Comparison of ENCODE assay signal across 18 cellular contexts in the genomic region with DNA sequence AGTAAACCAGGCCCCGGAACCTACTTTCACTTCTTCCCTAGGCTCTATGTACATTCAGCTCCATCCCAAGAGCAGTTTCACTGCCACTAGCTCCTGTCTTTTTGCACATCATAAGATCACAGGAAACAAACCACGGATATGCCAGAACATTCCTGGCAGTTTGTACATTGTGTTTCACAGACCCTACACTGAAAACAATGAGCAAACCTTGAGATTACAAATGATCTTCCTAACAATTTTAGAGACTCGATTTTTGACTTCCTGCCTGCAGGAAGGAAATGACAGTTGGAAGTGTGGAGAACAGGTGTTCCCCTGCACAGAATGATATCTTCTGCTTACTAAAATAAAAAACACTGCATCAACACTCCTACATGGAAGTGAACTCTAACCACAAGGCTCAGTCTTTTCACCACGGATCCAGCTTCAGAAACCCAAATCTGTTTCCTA. TPM values are rescaled to one million over a fixed set of nuclear protein-coding genes. Genes with fewer than 3 reads are reported as not detected.
DNase-seq lines count a peak whose midpoint lies in the region; ATAC-seq and TF ChIP-seq lines count a peak whose summit lies in the region.
"Had no signal": no experiment of that assay in that cellular context is flagged by ENCODE, and none has a peak within 500 bp of the region (broad histone marks: within the 10 kb centered on the region; RNA-seq: fewer than 3 reads in every experiment).

No MANE protein-coding gene starts in this region.

- no peaks in the 10 kb centered on the region for H4K20me1 ChIP-seq in OCI-LY7 (ENCODE audit: insufficient read depth, low read length)

- TF ChIP-seq CTCF in OCI-LY7 (conservative IDR thresholded peaks at IDR 0.05; ENCODE audit: low read length) (no peak), esophagus muscularis mucosa (IDR thresholded peaks at IDR 0.05) (no peak)

- DNase-seq in GF-D8 (lab: John Stamatoyannopoulos, UW), result peak; percentile 64
- peak; percentile 25 for DNase-seq in OCI-LY7 (ENCODE audit: low spot score)
- peak; percentile 72 for DNase-seq in esophagus muscularis mucosa (ENCODE audit: extremely low spot score)
- DNase-seq in sciatic nerve (ENCODE audit: low spot score), result no peak
- DNase-seq in activated CD8-positive, alpha-beta memory T cell treated with anti-CD3 and anti-CD28 coated beads, Interleukin-2, amount 50 U/mL, for 4 hours, result no peak
- no peak for DNase-seq in HUDEP-2 (lab: John Stamatoyannopoulos, UW; ENCODE audit: unreplicated experiment in 76 of 76)
- no peak for DNase-seq in NCI-H2029 (lab: John Stamatoyannopoulos, UW)
- DNase-seq: activated T-cell treated with anti-CD3 and anti-CD28 coated beads, Interleukin-2, amount 50 U/mL, for 1 hour; amniotic stem cell; EL; NCI-H1417; NCI-H446; ovary; stimulated activated CD4-positive, alpha-beta T cell treated with anti-CD3 and anti-CD28 coated beads, Interleukin-1b, Interleukin-23, amount 100 ng/mL, for 48 hours; stimulated activated CD8-positive, alpha-beta memory T cell treated with anti-CD3 and anti-CD28 coated beads, Interleukin-4, amount 100 ng/mL, for 48 hours; T-helper 1 cell had no signal

- H3K4me2 ChIP-seq in OCI-LY7 (ENCODE audit: low read length), result peak overlapping the region; percentile 41

- H3K36me3 ChIP-seq in OCI-LY7 (ENCODE audit: insufficient read depth, low read length), result no peaks in the 10 kb centered on the region
- H3K36me3 ChIP-seq in esophagus muscularis mucosa, result no peaks in the 10 kb centered on the region
- H3K36me3 ChIP-seq: ovary had no signal

- H3K9me3 ChIP-seq in OCI-LY7 (ENCODE audit: low read length) (no peaks in the 10 kb centered on the region), esophagus muscularis mucosa (no peaks in the 10 kb centered on the region)
- H3K9me3 ChIP-seq: ovary had no signal

- TF ChIP-seq EP300 in esophagus muscularis mucosa (IDR thresholded peaks at IDR 0.05), result no peak

- H3K79me2 ChIP-seq in OCI-LY7 (ENCODE audit: insufficient read depth, low read depth, low read length), result no peaks in the 10 kb centered on the region

- peak overlapping the region; percentile 57 for H2AFZ ChIP-seq in OCI-LY7 (ENCODE audit: low read length)

- ATAC-seq in sciatic nerve (peak; percentile 45), HG02973 (IDR thresholded peaks at IDR 0.05; ENCODE audit: unreplicated experiment) (no peak)

- no peaks in the 10 kb centered on the region for H3K9me2 ChIP-seq in OCI-LY7 (ENCODE audit: insufficient read depth, low read length)

- no peak for TF ChIP-seq POLR2A in esophagus muscularis mucosa (IDR thresholded peaks at IDR 0.05; ENCODE audit: low read depth)

- no peak overlapping the region for H3K27ac ChIP-seq in OCI-LY7 (ENCODE audit: low read depth, low read length, poor library complexity, severe bottlenecking)
- H3K27ac ChIP-seq in esophagus muscularis mucosa (replicated peaks in 1 of 4), result peak overlapping the region in 3 of 4 donors; percentile 1 to 18 (median 10)
- H3K27ac ChIP-seq: C4-2B, ovary had no signal

- no peak overlapping the region for H3K4me3 ChIP-seq in OCI-LY7 (ENCODE audit: low read depth, low read length, poor library complexity, severe bottlenecking)
- no peak overlapping the region for H3K4me3 ChIP-seq in esophagus muscularis mucosa
- H3K4me3 ChIP-seq: ovary had no signal

- intact Hi-C loops in OCI-LY7 (cut with micrococcal nuclease; ENCODE audit: unreplicated experiment) (loop anchor here (10.0 kb wide), 1 partner anchor 470 kb away; no protein-coding TSS in a partner anchor), esophagus muscularis mucosa (cut with DNase I) (loop anchor here (10.0 kb wide), 1 partner anchor 490 kb away; no protein-coding TSS in a partner anchor), sciatic nerve (cut with DNase I) (loop anchor here (5.0 kb wide), 1 partner anchor 137 kb away; no protein-coding TSS in a partner anchor)

- CTCF ChIA-PET in OCI-LY7 (lab: Charles Lee; ENCODE audit: unreplicated experiment), result no interaction called here

- peaks cover 13% of the 10 kb centered on the region for H3K4me1 ChIP-seq in OCI-LY7 (ENCODE audit: insufficient read depth, low read length, poor library complexity, severe bottlenecking)
- peaks cover 5 to 7% (median 7%) of the 10 kb centered on the region in 4 donors for H3K4me1 ChIP-seq in esophagus muscularis mucosa

- 59% methylated on average over 4 of the region's 4 CpGs for WGBS in esophagus muscularis mucosa

- H3K27me3 ChIP-seq in esophagus muscularis mucosa, result no peaks in the 10 kb centered on the region
- H3K27me3 ChIP-seq: ovary had no signal

- no TSS peak for BruUV-seq in OCI-LY7 (replicated peaks; lab: Mats Ljungman, UMichigan)

- POLR2A ChIA-PET in OCI-LY7 (lab: Charles Lee), result no interaction called here

RNA-seq across cellular contexts. Expression of a gene that starts 7.6 kb away (rescaled TPM):
- 0.05 TPM in 1 of 2 replicates, not detected in the other for total RNA-seq in OCI-LY7 (2014; rRNA removed; shearing (Covaris generic))
- total RNA-seq in OCI-LY7 (2022) (0.06 TPM in 1 of 2 replicates, not detected in the other), esophagus muscularis mucosa (1 to 10 TPM in 1 of 4 donors, under 1 TPM in 3; 0.34 to 1.2 (median 0.89) TPM), sciatic nerve (0.49 TPM)

Comparison
In these comparisons a context has a peak if more than half of its experiments do, and no peak if none do; other contexts are left out.
1. DNase-seq: peak in GF-D8 (single experiment), OCI-LY7 (single experiment) and esophagus muscularis mucosa (single experiment); none in sciatic nerve (single experiment), activated CD8-positive, alpha-beta memory T cell treated with anti-CD3 and anti-CD28 coated beads, Interleukin-2, amount 50 U/mL, for 4 hours (single experiment), HUDEP-2 (0 of 76) and NCI-H2029 (single experiment).